ENCODE assay signal across 26 cellular contexts in genomic region chr14:43056106-43056505, GRCh38.
"Had no signal": no experiment of that assay in that cellular context is flagged by ENCODE, and none has a peak within 500 bp of the region (broad histone marks: within the 10 kb centered on the region; RNA-seq: fewer than 3 reads in every experiment).

No MANE protein-coding gene starts in this region.

- H3K4me1 ChIP-seq: stomach, suprapubic skin, testis, thyroid gland, tibial artery, tibial nerve, transverse colon, upper lobe of left lung, upper lobe of right lung, uterus, vagina had no signal

- ATAC-seq: stimulated activated effector memory CD8-positive, alpha-beta T cell treated with anti-CD3 and anti-CD28 coated beads, Interleukin-12 subunit alpha, Interleukin-12 subunit beta, amount 100 ng/mL, for 72 hours; stimulated activated memory B cell treated with anti-CD40 and anti-IgM and Interleukin-4, amounts not matched to agents 10 μg/mL and 1 μg/mL and 100 μg/mL, for 72 hours; stimulated activated naive B cell treated with anti-CD40 and anti-IgM and Interleukin-4, amounts not matched to agents 10 μg/mL and 1 μg/mL and 100 μg/mL, for 72 hours; stimulated activated naive CD8-positive, alpha-beta T cell treated with anti-CD3 and anti-CD28 coated beads, Interleukin-15, amount 100 ng/mL, for 72 hours; stimulated activated naive CD8-positive, alpha-beta T cell treated with anti-CD3 and anti-CD28 coated beads, Interleukin-15, Interleukin-2, amounts not matched to agents 100 U/mL and 50 U/mL, for 24 hours; upper lobe of right lung had no signal

- H3K36me3 ChIP-seq: stomach, suprapubic skin, thoracic aorta, thyroid gland, tibial artery, tibial nerve, transverse colon, upper lobe of left lung, upper lobe of right lung, uterus, vagina had no signal

- DNase-seq: stimulated activated CD4-positive, alpha-beta T cell treated with anti-CD3 and anti-CD28 coated beads, Interleukin-2, amount 100 ng/mL, for 48 hours; stimulated activated CD4-positive, alpha-beta T cell treated with anti-CD3 and anti-CD28 coated beads, Interleukin-4, amount 100 ng/mL, for 1 hour; stimulated activated CD4-positive, alpha-beta T cell treated with anti-CD3 and anti-CD28 coated beads, Interleukin-4, amount 100 ng/mL, for 24 hours; stimulated activated CD4-positive, alpha-beta T cell treated with anti-CD3 and anti-CD28 coated beads, Interleukin-4, amount 100 ng/mL, for 4 hours; stimulated activated CD8-positive, alpha-beta memory T cell treated with anti-CD3 and anti-CD28 coated beads, Interleukin-4, amount 100 ng/mL, for 48 hours; stimulated activated naive B cell treated with anti-CD40 and anti-IgM and Interleukin-4, amounts not matched to agents 10 μg/mL and 1 μg/mL and 100 μg/mL, for 72 hours; stimulated activated naive CD4-positive, alpha-beta T cell; stimulated activated naive CD4-positive, alpha-beta T cell treated with Interleukin-2 at 50 U/mL for 16 hours; stimulated activated naive CD8-positive, alpha-beta T cell treated with anti-CD3 and anti-CD28 coated beads, Interleukin-15, amount 100 ng/mL, for 72 hours; stimulated activated naive CD8-positive, alpha-beta T cell treated with anti-CD3 and anti-CD28 coated beads, Interleukin-15, Interleukin-2, amounts not matched to agents 100 U/mL and 50 U/mL, for 24 hours; stomach; substantia nigra; testis; thyroid gland; tibial artery; transverse colon; trophoblast cell; upper lobe of left lung; upper lobe of right lung; uterus had no signal

- H3K27ac ChIP-seq: stomach, suprapubic skin, testis, thoracic aorta, thyroid gland, tibial artery, tibial nerve, transverse colon, upper lobe of left lung, upper lobe of right lung, uterus, vagina had no signal

- H3K4me3 ChIP-seq: stomach, suprapubic skin, testis, thoracic aorta, thyroid gland, tibial artery, tibial nerve, transverse colon, upper lobe of left lung, upper lobe of right lung, uterus, vagina had no signal

- H3K27me3 ChIP-seq: stomach, suprapubic skin, testis, thyroid gland, tibial artery, tibial nerve, transverse colon, upper lobe of left lung, upper lobe of right lung, uterus, vagina had no signal

- H3K9me3 ChIP-seq: suprapubic skin, testis, thoracic aorta, thyroid gland, tibial artery, tibial nerve, transverse colon, upper lobe of left lung, upper lobe of right lung, uterus, vagina had no signal
